Comparison of ENCODE assay signal across 22 cellular contexts in genomic region chrX:36462142-36462541, GRCh38.
DNase-seq lines count a peak whose midpoint lies in the region; ATAC-seq, FAIRE-seq and TF ChIP-seq lines count a peak whose summit lies in the region.
"Had no signal": no experiment of that assay in that cellular context is flagged by ENCODE, and none has a peak within 500 bp of the region (broad histone marks: within the 10 kb centered on the region; RNA-seq: fewer than 3 reads in every experiment).

No MANE protein-coding gene starts in this region.

- no peaks in the 10 kb centered on the region; the same call in 1 of the 2 replicates for H3K9me3 Mint-ChIP-seq in WTC11

- H3K36me3 ChIP-seq in NT2/D1 (ENCODE audit: insufficient read depth, insufficient read length, low read length), result no peaks in the 10 kb centered on the region
- H3K36me3 ChIP-seq: HAP-1 had no signal

- TF ChIP-seq RAD21 in A549 (conservative IDR thresholded peaks at IDR 0.05 in 1 of 2, IDR thresholded peaks at IDR 0.05 in 1 of 2), result no peak

- H3K4me1 ChIP-seq in A549 (no peaks in the 10 kb centered on the region), NT2/D1 (ENCODE audit: insufficient read depth, insufficient read length) (no peaks in the 10 kb centered on the region)
- H3K4me1 ChIP-seq: HAP-1 had no signal

- H3K4me1 Mint-ChIP-seq in WTC11, result peaks cover 16% of the 10 kb centered on the region
- H3K4me1 Mint-ChIP-seq: CD4-positive, alpha-beta memory T cell had no signal

- no peak for ATAC-seq in A549
- peak; percentile 80 for ATAC-seq in WTC11

- H3K27me3 Mint-ChIP-seq in WTC11 (ENCODE audit: low read depth), result no peaks in the 10 kb centered on the region
- H3K27me3 Mint-ChIP-seq: CD4-positive, alpha-beta memory T cell had no signal

- H3K4me3 ChIP-seq in A549, result no peak overlapping the region
- no peak overlapping the region for H3K4me3 ChIP-seq in NT2/D1 (ENCODE audit: insufficient read length, low read depth)
- H3K4me3 ChIP-seq: GM23248, HAP-1 had no signal

- FAIRE-seq in A549 (lab: Jason Lieb, UNC), result peak; percentile 79
- FAIRE-seq: A204.1, GM12892, GM19239, H54 had no signal

- CTCF ChIA-PET in A549 (lab: Yijun Ruan, JAX) (no interaction called here), WTC11 (lab: Charles Lee) (interaction anchor here (0.7 to 1.2 kb wide), 2 partner anchors 124 to 571 kb away, joined by 3 to 5 read pairs; no protein-coding TSS in a partner anchor)

- H3K9me3 ChIP-seq in A549 (no peaks in the 10 kb centered on the region), NT2/D1 (ENCODE audit: insufficient read depth, low read length) (no peaks in the 10 kb centered on the region)
- H3K9me3 ChIP-seq: HAP-1 had no signal

- H3K36me3 Mint-ChIP-seq in WTC11, result no peaks in the 10 kb centered on the region
- H3K36me3 Mint-ChIP-seq: CD4-positive, alpha-beta memory T cell had no signal

- TF ChIP-seq CTCF in A549 (IDR thresholded peaks at IDR 0.05), result no peak
- no peak for TF ChIP-seq CTCF in WTC11 (IDR thresholded peaks at IDR 0.05)

- no peak overlapping the region for H3K4me2 ChIP-seq in A549

- DNase-seq in A549 (ENCODE audit: low read depth in 1 of 2, low spot score in 1 of 2) (no peak), NT2/D1 (ENCODE audit: low read depth, low spot score) (peak; percentile 39), WTC11 (ENCODE audit: low spot score) (no peak), iPS DF 19.7 (ENCODE audit: low read depth, low spot score) (peak; percentile 5), SKM-1 (lab: John Stamatoyannopoulos, UW; ENCODE audit: unreplicated experiment) (no peak), NCI-H146 treated with DMSO at 0.1 percent for 48 hours (lab: John Stamatoyannopoulos, UW; ENCODE audit: unreplicated experiment) (no peak), NCI-H345 (lab: John Stamatoyannopoulos, UW) (no peak)
- no peak for DNase-seq in activated CD8-positive, alpha-beta memory T cell treated with anti-CD3 and anti-CD28 coated beads for 24 hours
- DNase-seq: C1 segment of cervical spinal cord, Calu3, COR-L47, DMS53, DMS79 treated with DMSO at 0.1 percent for 48 hours, GM23248, HFFc6 had no signal

- TF ChIP-seq EP300 in A549 (IDR thresholded peaks at IDR 0.05), result no peak

- no peak overlapping the region for H3K27ac Mint-ChIP-seq in WTC11
- H3K27ac Mint-ChIP-seq: HFFc6 had no signal

- H3K4me3 Mint-ChIP-seq in WTC11, result no peak overlapping the region
- H3K4me3 Mint-ChIP-seq: CD4-positive, alpha-beta memory T cell; HFFc6 had no signal

- no peak for TF ChIP-seq POLR2A in A549 (IDR thresholded peaks at IDR 0.05; ENCODE audit: low read length)

- H3K27ac ChIP-seq in A549, result no peak overlapping the region
- H3K27ac ChIP-seq: 22Rv1, GM23248 had no signal

- H3K9ac ChIP-seq in NT2/D1 (ENCODE audit: insufficient read length, low read depth), result no peak overlapping the region
- H3K9ac ChIP-seq: GM23248 had no signal

- POLR2A ChIA-PET in A549 (lab: Yijun Ruan, JAX), result no interaction called here
- POLR2A ChIA-PET in WTC11 (lab: Charles Lee), result no interaction called here

- H3K27me3 ChIP-seq in NT2/D1 (ENCODE audit: insufficient read depth, insufficient read length), result no peaks in the 10 kb centered on the region

TF ChIP-seq in A549, 52 proteins besides CTCF, POLR2A, EP300 and RAD21:
- TF ChIP-seq PHF8 (IDR thresholded peaks at IDR 0.05; ENCODE audit: borderline replicate concordance, low read depth), result no peak

TF ChIP-seq in WTC11, 78 proteins besides CTCF, POLR2A, EP300 and RAD21:
- TF ChIP-seq ATF6 (CRISPR knock-in tag; IDR thresholded peaks at IDR 0.05) (no peak), ETV6 (CRISPR knock-in tag; IDR thresholded peaks at IDR 0.05) (peak; percentile 100)

Comparison
In these comparisons a context has a peak if more than half of its experiments do, and no peak if none do; other contexts are left out.
1. DNase-seq: peak in NT2/D1 (single experiment) and iPS DF 19.7 (single experiment); none in A549 (0 of 2), WTC11 (single experiment), SKM-1 (single experiment), NCI-H146 treated with DMSO at 0.1 percent for 48 hours (single experiment), activated CD8-positive, alpha-beta memory T cell treated with anti-CD3 and anti-CD28 coated beads for 24 hours (single experiment) and NCI-H345 (single experiment).